1 cellular context compared by ENCODE assay signal in genomic region chr5:140547508-140548299, GRCh38.
TF ChIP-seq lines count a peak whose summit lies in the region.

Gene EIF4EBP3 (plus strand): TSS chr5:140547662. CDS start chr5:140547738, 76 bp downstream.

TF ChIP-seq in GM12878, 131 proteins besides CTCF, POLR2A, EP300 and RAD21 (continued from another document and continues in another):
- TF ChIP-seq FOXM1 (IDR thresholded peaks at IDR 0.05; ENCODE audit: low read depth, low read length) (no peak), E2F8 (IDR thresholded peaks at IDR 0.05; ENCODE audit: low read depth, partially characterized antibody) (no peak), PAX8 (IDR thresholded peaks at IDR 0.05) (no peak), BRCA1 (IDR thresholded peaks at IDR 0.05; ENCODE audit: low read depth, low read length) (no peak), ESRRA (IDR thresholded peaks at IDR 0.05; ENCODE audit: low read length) (no peak), NKRF (conservative IDR thresholded peaks at IDR 0.05) (0 out of 2 replicates have a peak, but pooled peaks have one; percentile 79), SIX5 (IDR thresholded peaks at IDR 0.05; ENCODE audit: low read depth, low read length, severe bottlenecking) (no peak), IRF5 (IDR thresholded peaks at IDR 0.05; ENCODE audit: borderline replicate concordance) (no peak), NR2F1 (conservative IDR thresholded peaks at IDR 0.05) (0 out of 2 replicates have a peak, but pooled peaks have one; percentile 12), ZBTB40 (IDR thresholded peaks at IDR 0.05; ENCODE audit: borderline replicate concordance) (no peak), NFIC (IDR thresholded peaks at IDR 0.05; ENCODE audit: low read depth, low read length) (no peak), ELK1 (IDR thresholded peaks at IDR 0.05; ENCODE audit: low read depth, low read length) (no peak), NFXL1 (IDR thresholded peaks at IDR 0.05; ENCODE audit: borderline replicate concordance) (no peak), ATF2 (IDR thresholded peaks at IDR 0.05; ENCODE audit: low read length) (no peak), MYC (IDR thresholded peaks at IDR 0.05; ENCODE audit: insufficient read depth, insufficient read length, insufficient replicate concordance, low read length, severe bottlenecking) (peak; percentile 76), FOS (IDR thresholded peaks at IDR 0.05; ENCODE audit: borderline replicate concordance, extremely low read depth, insufficient read length) (no peak), SMAD1 (IDR thresholded peaks at IDR 0.05; ENCODE audit: low read depth, partially characterized antibody) (no peak), RELB (IDR thresholded peaks at IDR 0.05; ENCODE audit: low read depth) (0 out of 2 replicates have a peak, but pooled peaks have one; percentile 19), IRF4 (IDR thresholded peaks at IDR 0.05; ENCODE audit: low read depth, low read length) (no peak), ATF7 (IDR thresholded peaks at IDR 0.05; ENCODE audit: low read depth) (no peak), SRF (IDR thresholded peaks at IDR 0.05; ENCODE audit: low read depth in 2 of 2, low read length in 2 of 2) (no peak; a peak in 1 of 4 replicates), NFYA (IDR thresholded peaks at IDR 0.05; ENCODE audit: borderline replicate concordance, low read depth, low read length) (no peak), REST (IDR thresholded peaks at IDR 0.05; ENCODE audit: low read depth, low read length) (no peak), NR2C1 (IDR thresholded peaks at IDR 0.05) (no peak), ZNF384 (IDR thresholded peaks at IDR 0.05; ENCODE audit: borderline replicate concordance, low read depth, low read length) (no peak), HDGF (IDR thresholded peaks at IDR 0.05) (peak; percentile 85; the same call in 1 of the 2 replicates), SP1 (IDR thresholded peaks at IDR 0.05; ENCODE audit: low read depth, low read length) (peak; percentile 57), SMC3 (IDR thresholded peaks at IDR 0.05; ENCODE audit: borderline replicate concordance, low read length) (peak; percentile 20; the same call in 1 of the 2 replicates), CREB1 (IDR thresholded peaks at IDR 0.05; ENCODE audit: low read depth) (peak; percentile 87), EGR1 (IDR thresholded peaks at IDR 0.05; ENCODE audit: borderline replicate concordance in 1 of 2, low read depth in 2 of 2, low read length in 2 of 2) (no peak), CBX5 (IDR thresholded peaks at IDR 0.05; ENCODE audit: low read depth) (no peak)
